Comparison of ENCODE assay signal across 8 cellular contexts in the genomic region with DNA sequence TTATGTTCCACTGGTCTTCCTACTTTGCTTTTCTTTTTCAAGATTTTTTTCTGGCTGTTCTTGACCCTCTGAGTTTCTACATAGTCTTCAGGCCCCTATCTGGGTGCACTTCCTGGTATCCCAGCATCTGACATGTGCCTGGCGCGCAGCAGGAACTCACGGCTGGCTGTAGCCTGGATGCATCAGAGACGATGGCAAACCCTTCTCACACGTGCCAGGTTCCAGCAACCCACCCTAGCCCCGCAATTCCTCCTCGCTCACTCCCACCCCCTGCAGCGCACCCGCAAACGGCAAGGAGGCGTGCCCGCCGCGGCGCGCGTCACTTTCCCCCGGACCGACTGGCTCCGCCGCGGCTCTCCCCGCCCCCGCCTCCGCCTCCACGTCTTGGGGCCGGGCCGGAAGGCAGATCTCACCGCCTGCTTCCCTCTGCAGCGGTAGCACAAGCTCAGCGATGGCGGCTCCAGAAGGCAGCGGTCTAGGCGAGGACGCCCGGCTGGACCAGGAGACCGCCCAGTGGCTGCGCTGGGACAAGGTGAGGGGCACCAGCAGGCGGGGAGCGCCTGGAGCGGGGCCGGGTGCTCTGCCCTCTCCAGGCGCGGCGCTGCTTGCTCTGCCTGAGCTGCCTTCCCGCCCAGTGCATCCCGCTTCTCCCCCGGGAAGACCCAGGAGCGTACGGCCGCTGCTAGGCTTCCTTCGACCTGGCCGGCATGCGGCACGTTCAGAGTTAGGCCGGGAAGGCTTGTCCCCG. TPM values are rescaled to one million over a fixed set of nuclear protein-coding genes. Genes with fewer than 3 reads are reported as not detected.
DNase-seq lines count a peak whose midpoint lies in the region; TF ChIP-seq lines count a peak whose summit lies in the region.

A gene (plus strand): TSS at position 405 of the 748 bp plus-strand sequence. CDS start 47 bp downstream, at position 452.

- H3K4me1 ChIP-seq in mononuclear cell (ENCODE audit: insufficient read depth, low read length): peaks cover 30% of the 10 kb centered on the region

- no peaks in the 10 kb centered on the region for H3K9me3 ChIP-seq in mononuclear cell (ENCODE audit: low read depth, low read length)

- peak; percentile 88 for DNase-seq in COR-L47 (lab: John Stamatoyannopoulos, UW)
- peak; percentile 96 for DNase-seq in GM20000 (ENCODE audit: low spot score)
- DNase-seq in HT-29 (ENCODE audit: low spot score): peak; percentile 85
- peak; percentile 88 for DNase-seq in NOMO-1 treated with DMSO at 0.1 percent for 48 hours (lab: John Stamatoyannopoulos, UW; ENCODE audit: unreplicated experiment)
- peak; percentile 94 for DNase-seq in activated CD8-positive, alpha-beta memory T cell treated with anti-CD3 and anti-CD28 coated beads, Interleukin-2, amount 50 U/mL, for 4 hours
- peak; percentile 75 for DNase-seq in epidermal melanocyte (ENCODE audit: insufficient read length, low spot score)
- DNase-seq in stimulated activated CD8-positive, alpha-beta memory T cell treated with anti-CD3 and anti-CD28 coated beads, Interleukin-4, amount 100 ng/mL, for 24 hours (ENCODE audit: low read depth): peak; percentile 89

- no peaks in the 10 kb centered on the region for H3K27me3 ChIP-seq in mononuclear cell (ENCODE audit: insufficient read depth, low read length)

- TF ChIP-seq CTCF in GM20000 (IDR thresholded peaks at IDR 0.05; ENCODE audit: extremely low read depth, missing control alignments): no peak

- H3K4me3 ChIP-seq in mononuclear cell (ENCODE audit: low read length): peak within 1 kb of the TSS; percentile 97

RNA-seq across cellular contexts. Expression of the gene that starts here (rescaled TPM):
- 21.3 and 21.8 TPM in 2 replicates for total RNA-seq in HT-29 (2014; rRNA removed; shearing (Covaris generic))
- total RNA-seq in mononuclear cell: 18.6 TPM

Comparison
In these comparisons a context has a peak if more than half of its experiments do, and no peak if none do; other contexts are left out.
1. Peak in every context shown above with its lines: DNase-seq and H3K4me3 ChIP-seq.